ENCODE assay signal across 9 cellular contexts in genomic region chr14:22653012-22653621, GRCh38. TPM values are rescaled to one million over a fixed set of nuclear protein-coding genes. Genes with fewer than 3 reads are reported as not detected.
A peak's percentile ranks its signal among the peaks of the same experiment; 100 is the strongest.
DNase-seq lines count a peak whose midpoint lies in the region; ATAC-seq, FAIRE-seq and TF ChIP-seq lines count a peak whose summit lies in the region.
"Had no signal": no experiment of that assay in that cellular context is flagged by ENCODE, and none has a peak within 500 bp of the region (broad histone marks: within the 10 kb centered on the region; RNA-seq: fewer than 3 reads in every experiment).

No MANE protein-coding gene starts in this region.

- H2AFZ ChIP-seq in DND-41 (ENCODE audit: low read depth, low read length): no peak overlapping the region

- H3K27me3 Mint-ChIP-seq in activated CD4-positive, alpha-beta memory T cell treated with anti-CD3 and anti-CD28 coated beads, Interleukin-2, amount 10 ng/mL, durations not matched to agents 7 days and 5 days: no peaks in the 10 kb centered on the region
- H3K27me3 Mint-ChIP-seq in endothelial cell (ENCODE audit: unreplicated experiment) (no peaks in the 10 kb centered on the region), naive B cell (peaks cover 0 to 8% (median 0%) of the 10 kb centered on the region in 3 donors)
- H3K27me3 Mint-ChIP-seq: activated naive CD4-positive, alpha-beta T cell treated with anti-CD3 and anti-CD28 coated beads, Interleukin-2, amount 50 U/mL, for 24 hours had no signal

- peak; percentile 79 for TF ChIP-seq CTCF in DND-41 (IDR thresholded peaks at IDR 0.05; ENCODE audit: borderline replicate concordance, extremely low read depth, low read length, poor library complexity, severe bottlenecking)
- TF ChIP-seq CTCF in endothelial cell (IDR thresholded peaks at IDR 0.05; ENCODE audit: unreplicated experiment): peak; percentile 86

- ATAC-seq in DND-41 (ENCODE audit: insufficient read depth, low read depth) (peak; percentile 86), HG03039 (IDR thresholded peaks at IDR 0.05; ENCODE audit: unreplicated experiment) (peak; percentile 68), naive B cell (ENCODE audit: low read depth in 2 of 2) (peak; percentile 68 to 75)

- H3K9me3 ChIP-seq in DND-41 (ENCODE audit: insufficient read depth, low read length, severe bottlenecking): no peaks in the 10 kb centered on the region

- H3K4me1 Mint-ChIP-seq in activated CD4-positive, alpha-beta memory T cell treated with anti-CD3 and anti-CD28 coated beads, Interleukin-2, amount 10 ng/mL, durations not matched to agents 7 days and 5 days: no peaks in the 10 kb centered on the region
- H3K4me1 Mint-ChIP-seq in endothelial cell (ENCODE audit: unreplicated experiment) (peaks cover 4% of the 10 kb centered on the region), naive B cell (no peaks in the 10 kb centered on the region)
- H3K4me1 Mint-ChIP-seq: activated naive CD4-positive, alpha-beta T cell treated with anti-CD3 and anti-CD28 coated beads, Interleukin-2, amount 50 U/mL, for 24 hours had no signal

- DNase-seq in DND-41: peak; percentile 43
- DNase-seq in NCI-H524 treated with DMSO at 0.1 percent for 48 hours (lab: John Stamatoyannopoulos, UW): peak; percentile 37
- DNase-seq in activated CD4-positive, alpha-beta memory T cell treated with anti-CD3 and anti-CD28 coated beads, Interleukin-2, amount 10 ng/mL, durations not matched to agents 7 days and 5 days: peak; percentile 54
- peak; percentile 79 for DNase-seq in endothelial cell (ENCODE audit: low spot score)
- DNase-seq in naive B cell: peak; percentile 22
- DNase-seq in superior temporal gyrus (ENCODE audit: extremely low spot score): peak; percentile 32
- no peak for DNase-seq in GM12892 (ENCODE audit: insufficient read length)

- no peaks in the 10 kb centered on the region for H3K9me3 Mint-ChIP-seq in activated CD4-positive, alpha-beta memory T cell treated with anti-CD3 and anti-CD28 coated beads, Interleukin-2, amount 10 ng/mL, durations not matched to agents 7 days and 5 days
- H3K9me3 Mint-ChIP-seq in endothelial cell (ENCODE audit: unreplicated experiment) (no peaks in the 10 kb centered on the region), naive B cell (no peaks in the 10 kb centered on the region)
- H3K9me3 Mint-ChIP-seq: activated naive CD4-positive, alpha-beta T cell treated with anti-CD3 and anti-CD28 coated beads, Interleukin-2, amount 50 U/mL, for 24 hours had no signal

- H3K27ac Mint-ChIP-seq in activated CD4-positive, alpha-beta memory T cell treated with anti-CD3 and anti-CD28 coated beads, Interleukin-2, amount 10 ng/mL, durations not matched to agents 7 days and 5 days: no peak overlapping the region
- H3K27ac Mint-ChIP-seq in endothelial cell (ENCODE audit: unreplicated experiment): no peak overlapping the region
- H3K27ac Mint-ChIP-seq in naive B cell: no peak overlapping the region
- H3K27ac Mint-ChIP-seq: activated naive CD4-positive, alpha-beta T cell treated with anti-CD3 and anti-CD28 coated beads, Interleukin-2, amount 50 U/mL, for 24 hours had no signal

- no peaks in the 10 kb centered on the region for H3K36me3 ChIP-seq in DND-41 (ENCODE audit: insufficient read depth, low read length)

- H3K9ac ChIP-seq in DND-41 (ENCODE audit: low read depth, low read length): no peak overlapping the region

- H3K4me2 ChIP-seq in DND-41 (ENCODE audit: insufficient read depth, low read length): no peak overlapping the region

- H3K4me3 Mint-ChIP-seq in activated CD4-positive, alpha-beta memory T cell treated with anti-CD3 and anti-CD28 coated beads, Interleukin-2, amount 10 ng/mL, durations not matched to agents 7 days and 5 days: no peak overlapping the region
- H3K4me3 Mint-ChIP-seq in endothelial cell (ENCODE audit: unreplicated experiment): no peak overlapping the region
- H3K4me3 Mint-ChIP-seq in naive B cell: no peak overlapping the region
- H3K4me3 Mint-ChIP-seq: activated naive CD4-positive, alpha-beta T cell treated with anti-CD3 and anti-CD28 coated beads, Interleukin-2, amount 50 U/mL, for 24 hours had no signal

- CTCF ChIA-PET in activated CD4-positive, alpha-beta memory T cell treated with anti-CD3 and anti-CD28 coated beads, Interleukin-2, amount 10 ng/mL, durations not matched to agents 7 days and 5 days (lab: Charles Lee): interaction anchor here (0.7 to 4.7 kb wide), 10 partner anchors 55 to 243 kb away, joined by 3 to 65 read pairs (median 6); partner anchors contain the start of genes ABHD4, DAD1 and OXA1L

- FAIRE-seq in GM12892 (lab: Jason Lieb, UNC): no peak

- no peak overlapping the region for H3K27ac ChIP-seq in DND-41 (ENCODE audit: low read length)

- H3K36me3 Mint-ChIP-seq in activated CD4-positive, alpha-beta memory T cell treated with anti-CD3 and anti-CD28 coated beads, Interleukin-2, amount 10 ng/mL, durations not matched to agents 7 days and 5 days (ENCODE audit: low read depth): no peaks in the 10 kb centered on the region
- H3K36me3 Mint-ChIP-seq in endothelial cell (ENCODE audit: low read depth, unreplicated experiment) (no peaks in the 10 kb centered on the region), naive B cell (no peaks in the 10 kb centered on the region)
- H3K36me3 Mint-ChIP-seq: activated naive CD4-positive, alpha-beta T cell treated with anti-CD3 and anti-CD28 coated beads, Interleukin-2, amount 50 U/mL, for 24 hours had no signal

- H3K4me3 ChIP-seq in DND-41 (ENCODE audit: low read depth in 1 of 2, low read length in 2 of 2): no peak overlapping the region

- POLR2A ChIA-PET in activated CD4-positive, alpha-beta memory T cell treated with anti-CD3 and anti-CD28 coated beads, Interleukin-2, amount 10 ng/mL, durations not matched to agents 7 days and 5 days (lab: Charles Lee): interaction anchor here (2.0 kb wide), 1 partner anchor 82 kb away, joined by 7 read pairs; no protein-coding TSS in a partner anchor

- no peaks in the 10 kb centered on the region for H3K4me1 ChIP-seq in DND-41 (ENCODE audit: insufficient read depth, low read length)

- H3K79me2 ChIP-seq in DND-41 (ENCODE audit: insufficient read depth, low read length): no peaks in the 10 kb centered on the region

- no peak for TF ChIP-seq POLR2A in GM12892 (IDR thresholded peaks at IDR 0.05; ENCODE audit: low read depth, low read length)

- H4K20me1 ChIP-seq in DND-41 (ENCODE audit: insufficient read depth, low read length): no peaks in the 10 kb centered on the region

- peaks cover 16% of the 10 kb centered on the region for H3K27me3 ChIP-seq in DND-41 (ENCODE audit: insufficient read depth, low read length, poor library complexity)

RNA-seq across cellular contexts. Expression of gene OR6J1, which starts 9.0 kb away (rescaled TPM):
- total RNA-seq in activated CD4-positive, alpha-beta memory T cell treated with anti-CD3 and anti-CD28 coated beads, Interleukin-2, amount 10 ng/mL, durations not matched to agents 7 days and 5 days: not detected
- not detected for total RNA-seq in endothelial cell (ENCODE audit: unreplicated experiment)
- polyA plus RNA-seq in naive B cell (ENCODE audit: low read depth in 6 of 6): not detected
- not detected for polyA plus RNA-seq in GM12892 (2012; ENCODE audit: missing spikeins)

RNA-seq across cellular contexts. Expression of gene ABHD4, which starts 55.0 kb away (rescaled TPM):
- 10 to 100 TPM; 16.7 to 20.7 TPM for total RNA-seq in activated CD4-positive, alpha-beta memory T cell treated with anti-CD3 and anti-CD28 coated beads, Interleukin-2, amount 10 ng/mL, durations not matched to agents 7 days and 5 days
- 77.7 TPM for total RNA-seq in endothelial cell (ENCODE audit: unreplicated experiment)
- polyA plus RNA-seq in naive B cell (ENCODE audit: low read depth in 6 of 6): 10 to 100 TPM in 2 of 6 donors, 1 to 10 TPM in 4; 4.8 to 14.1 (median 9.2) TPM
- 8.5 TPM for polyA plus RNA-seq in GM12892 (2012; ENCODE audit: missing spikeins)
